ENCODE assay signal across 25 cellular contexts in the genomic region with DNA sequence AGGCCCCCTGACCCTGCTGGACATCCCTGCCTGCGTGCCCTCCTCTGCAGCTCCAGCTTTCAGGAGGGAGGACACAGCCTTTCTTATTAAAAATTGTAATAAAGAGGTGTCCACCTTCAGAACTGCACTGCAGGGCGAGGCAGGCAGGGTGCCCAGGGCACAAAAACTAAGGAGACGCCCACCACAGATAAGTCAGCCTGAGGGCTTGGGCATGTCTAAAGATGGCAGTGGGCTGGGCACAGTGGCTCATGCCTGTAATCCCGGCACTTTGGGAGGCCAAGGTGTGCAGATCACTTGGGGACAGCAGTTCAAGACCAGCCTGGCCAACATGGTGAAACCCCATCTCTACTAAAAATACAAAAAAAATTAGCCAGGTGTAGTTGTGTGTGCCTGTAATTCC. TPM values are rescaled to one million over a fixed set of nuclear protein-coding genes. Genes with fewer than 3 reads are reported as not detected.
DNase-seq lines count a peak whose midpoint lies in the region; ATAC-seq and TF ChIP-seq lines count a peak whose summit lies in the region.
"Had no signal": no experiment of that assay in that cellular context is flagged by ENCODE, and none has a peak within 500 bp of the region (broad histone marks: within the 10 kb centered on the region; RNA-seq: fewer than 3 reads in every experiment).

No MANE protein-coding gene starts in this region.

- no peak overlapping the region for H3K4me3 ChIP-seq in body of pancreas
- H3K4me3 ChIP-seq in neuronal stem cell (ENCODE audit: low read length in 2 of 2): no peak overlapping the region
- H3K4me3 ChIP-seq in stomach: no peak overlapping the region
- H3K4me3 ChIP-seq: BLaER1 treated with 17β-estradiol and CSF1 and Interleukin-3, amounts not matched to agents 10 nM and 100 nM; heart left ventricle; right atrium auricular region; suprapubic skin had no signal

- no peak for ATAC-seq in natural killer cell treated with Interleukin-12 subunit alpha and Interleukin-12 subunit beta and Interleukin-15 and Interleukin-18, amount 100 ng/mL, for 72 hours
- ATAC-seq in natural killer cell (no peak), body of pancreas (no peak), GM21529 (IDR thresholded peaks at IDR 0.05; ENCODE audit: unreplicated experiment) (no peak), HG03139 (IDR thresholded peaks at IDR 0.05; ENCODE audit: unreplicated experiment) (no peak)
- ATAC-seq: activated CD4-positive, alpha-beta T cell treated with anti-CD3 and anti-CD28 coated beads for 36 hours; stimulated activated naive B cell treated with anti-CD40 and anti-IgM and Interleukin-4, amounts not matched to agents 10 μg/mL and 1 μg/mL and 100 μg/mL, for 72 hours had no signal

- H3K9me3 ChIP-seq in body of pancreas (no peaks in the 10 kb centered on the region), neuronal stem cell (replicated peaks in 1 of 2; ENCODE audit: control insufficient read depth in 2 of 2, insufficient read depth in 1 of 2, low read depth in 1 of 2, low read length in 2 of 2) (no peaks in the 10 kb centered on the region), stomach (no peaks in the 10 kb centered on the region)
- H3K9me3 ChIP-seq: BLaER1 treated with 17β-estradiol and CSF1 and Interleukin-3, amounts not matched to agents 10 nM and 100 nM; heart left ventricle; right atrium auricular region; suprapubic skin had no signal

- no peak overlapping the region for H2AK5ac ChIP-seq in neuronal stem cell (ENCODE audit: low read depth, low read length)

- H4K91ac ChIP-seq in neuronal stem cell (ENCODE audit: low read depth, low read length, poor library complexity): no peak overlapping the region

- H3K4me3 Mint-ChIP-seq in natural killer cell treated with Interleukin-12 subunit alpha and Interleukin-12 subunit beta and Interleukin-15 and Interleukin-18, amount 100 ng/mL, for 72 hours: no peak overlapping the region
- H3K4me3 Mint-ChIP-seq in natural killer cell: no peak overlapping the region
- H3K4me3 Mint-ChIP-seq: activated CD4-positive, alpha-beta T cell treated with anti-CD3 and anti-CD28 coated beads for 36 hours; stimulated activated naive B cell treated with anti-CD40 and anti-IgM and Interleukin-4, amounts not matched to agents 10 μg/mL and 1 μg/mL and 100 μg/mL, for 72 hours had no signal

- H3K27ac ChIP-seq in body of pancreas: peak overlapping the region; percentile 84 to 93 (median 88)
- no peak overlapping the region for H3K27ac ChIP-seq in neuronal stem cell (replicated peaks; ENCODE audit: low read length)
- peak overlapping the region in 3 of 5 donors; percentile 70 to 80 (median 79) for H3K27ac ChIP-seq in stomach
- H3K27ac ChIP-seq: BLaER1 treated with 17β-estradiol and CSF1 and Interleukin-3, amounts not matched to agents 10 nM and 100 nM; heart left ventricle; right atrium auricular region; suprapubic skin had no signal

- no peak overlapping the region for H2AFZ ChIP-seq in neuronal stem cell (ENCODE audit: low read length)

- peak overlapping the region; percentile 20 for H3K18ac ChIP-seq in neuronal stem cell (ENCODE audit: low read length)

- H3K79me1 ChIP-seq in neuronal stem cell (ENCODE audit: low read depth, low read length): peaks cover 3% of the 10 kb centered on the region

- peak overlapping the region; percentile 10 for H3K23ac ChIP-seq in neuronal stem cell (ENCODE audit: low read depth, low read length, poor library complexity)

- DNase-seq in natural killer cell treated with Interleukin-12 subunit alpha and Interleukin-12 subunit beta and Interleukin-15 and Interleukin-18, amount 100 ng/mL, for 72 hours (ENCODE audit: low spot score): peak; percentile 29
- DNase-seq in natural killer cell (no peak), body of pancreas (no peak), neuronal stem cell (ENCODE audit: low spot score) (no peak), stomach (no peak)
- DNase-seq in activated CD4-positive, CD25-positive, alpha-beta regulatory T cell treated with anti-CD3 and anti-CD28 coated beads, Interleukin-2, amount 50 U/mL, for 72 hours: no peak
- DNase-seq: activated CD4-positive, alpha-beta T cell treated with anti-CD3 and anti-CD28 coated beads for 36 hours; activated gamma-delta T cell treated with Interleukin-2 at 50 U/mL for 16 hours; DND-41; heart left ventricle; IMR-90; NCI-H1048; NCI-H187 treated with DMSO at 0.1 percent for 48 hours; NCI-H69; nucleus accumbens; RPMI8226; stimulated activated CD4-positive, alpha-beta T cell treated with anti-CD3 and anti-CD28 coated beads, Interleukin-4, amount 100 ng/mL, for 1 hour; stimulated activated naive B cell treated with anti-CD40 and anti-IgM and Interleukin-4, amounts not matched to agents 10 μg/mL and 1 μg/mL and 100 μg/mL, for 72 hours had no signal

- H3K36me3 Mint-ChIP-seq in natural killer cell treated with Interleukin-12 subunit alpha and Interleukin-12 subunit beta and Interleukin-15 and Interleukin-18, amount 100 ng/mL, for 72 hours: no peaks in the 10 kb centered on the region
- H3K36me3 Mint-ChIP-seq in natural killer cell: no peaks in the 10 kb centered on the region

- no peak overlapping the region for H3K27ac Mint-ChIP-seq in natural killer cell treated with Interleukin-12 subunit alpha and Interleukin-12 subunit beta and Interleukin-15 and Interleukin-18, amount 100 ng/mL, for 72 hours
- H3K27ac Mint-ChIP-seq in natural killer cell: no peak overlapping the region
- H3K27ac Mint-ChIP-seq: activated CD4-positive, alpha-beta T cell treated with anti-CD3 and anti-CD28 coated beads for 36 hours had no signal

- H3K4ac ChIP-seq in neuronal stem cell (ENCODE audit: low read length): no peak overlapping the region

- no peak overlapping the region for H3K4me2 ChIP-seq in neuronal stem cell (ENCODE audit: insufficient read depth, low read length, poor library complexity, severe bottlenecking)
- H3K4me2 ChIP-seq: BLaER1 treated with 17β-estradiol and CSF1 and Interleukin-3, amounts not matched to agents 10 nM and 100 nM had no signal

- peak overlapping the region; percentile 6 for H3K14ac ChIP-seq in neuronal stem cell (ENCODE audit: low read length)

- H3K4me1 Mint-ChIP-seq in natural killer cell treated with Interleukin-12 subunit alpha and Interleukin-12 subunit beta and Interleukin-15 and Interleukin-18, amount 100 ng/mL, for 72 hours (ENCODE audit: low read depth in 2 of 2): peaks cover 0 to 5% of the 10 kb centered on the region in 2 donors
- H3K4me1 Mint-ChIP-seq in natural killer cell: peaks cover 0 to 5% of the 10 kb centered on the region in 2 donors

- TF ChIP-seq EP300 in stomach (IDR thresholded peaks at IDR 0.05): no peak

- no peaks in the 10 kb centered on the region for H3K9me3 Mint-ChIP-seq in natural killer cell treated with Interleukin-12 subunit alpha and Interleukin-12 subunit beta and Interleukin-15 and Interleukin-18, amount 100 ng/mL, for 72 hours
- H3K9me3 Mint-ChIP-seq in natural killer cell: no peaks in the 10 kb centered on the region
- H3K9me3 Mint-ChIP-seq: stimulated activated naive B cell treated with anti-CD40 and anti-IgM and Interleukin-4, amounts not matched to agents 10 μg/mL and 1 μg/mL and 100 μg/mL, for 72 hours had no signal

- no peaks in the 10 kb centered on the region for H3K27me3 Mint-ChIP-seq in natural killer cell treated with Interleukin-12 subunit alpha and Interleukin-12 subunit beta and Interleukin-15 and Interleukin-18, amount 100 ng/mL, for 72 hours
- no peaks in the 10 kb centered on the region for H3K27me3 Mint-ChIP-seq in natural killer cell (ENCODE audit: low read depth in 2 of 2)
- H3K27me3 Mint-ChIP-seq: activated CD4-positive, alpha-beta T cell treated with anti-CD3 and anti-CD28 coated beads for 36 hours; stimulated activated naive B cell treated with anti-CD40 and anti-IgM and Interleukin-4, amounts not matched to agents 10 μg/mL and 1 μg/mL and 100 μg/mL, for 72 hours had no signal

- WGBS in body of pancreas, 2 donors: 56 to 72% methylated on average over 3 to 4 of the region's 4 CpGs
- no CpG with 5 or more reads among the region's 4 CpGs for WGBS in neuronal stem cell (ENCODE audit: extremely low coverage in 2 of 2, insufficient read length in 2 of 2, insufficient replicate concordance in 1 of 2), 2 donors
- WGBS in stomach, 5 donors: 35 to 58% (median 37%) methylated on average over 4 of the region's 4 CpGs

- no peaks in the 10 kb centered on the region for H3K27me3 ChIP-seq in body of pancreas
- no peaks in the 10 kb centered on the region for H3K27me3 ChIP-seq in neuronal stem cell (ENCODE audit: control insufficient read depth in 3 of 3, insufficient read depth in 3 of 3, low read depth in 1 of 3, low read length in 3 of 3)
- H3K27me3 ChIP-seq in stomach: no peaks in the 10 kb centered on the region
- H3K27me3 ChIP-seq: BLaER1 treated with 17β-estradiol and CSF1 and Interleukin-3, amounts not matched to agents 10 nM and 100 nM; heart left ventricle; right atrium auricular region; suprapubic skin had no signal

- H2BK12ac ChIP-seq in neuronal stem cell (ENCODE audit: low read length): no peak overlapping the region

- H3K36me3 ChIP-seq in body of pancreas (replicated peaks in 1 of 2; ENCODE audit: insufficient read depth in 1 of 2, low read depth in 2 of 2) (no peaks in the 10 kb centered on the region), neuronal stem cell (replicated peaks in 1 of 2; ENCODE audit: control insufficient read depth in 2 of 2, insufficient read depth in 2 of 2, low read length in 2 of 2) (peaks cover 4 to 14% of the 10 kb centered on the region in 2 donors), stomach (peaks cover 21 to 43% (median 39%) of the 10 kb centered on the region in 4 donors)

- no peak overlapping the region for H4K8ac ChIP-seq in neuronal stem cell (ENCODE audit: low read depth, low read length)

- H2BK15ac ChIP-seq in neuronal stem cell (ENCODE audit: low read length): no peak overlapping the region

- no peak overlapping the region for H3K9ac ChIP-seq in neuronal stem cell (ENCODE audit: low read depth, low read length, poor library complexity)
- H3K9ac ChIP-seq: BLaER1 treated with 17β-estradiol and CSF1 and Interleukin-3, amounts not matched to agents 10 nM and 100 nM had no signal

- H2BK120ac ChIP-seq in neuronal stem cell (ENCODE audit: low read depth, low read length): no peak overlapping the region

- TF ChIP-seq POLR2A in body of pancreas (IDR thresholded peaks at IDR 0.05) (no peak), stomach (IDR thresholded peaks at IDR 0.05) (no peak)

- TF ChIP-seq CTCF in natural killer cell (IDR thresholded peaks at IDR 0.05): no peak
- TF ChIP-seq CTCF in body of pancreas (IDR thresholded peaks at IDR 0.05): no peak
- no peak for TF ChIP-seq CTCF in stomach (IDR thresholded peaks at IDR 0.05)

- peaks cover 29% of the 10 kb centered on the region for H3K4me1 ChIP-seq in body of pancreas
- H3K4me1 ChIP-seq in neuronal stem cell (ENCODE audit: control insufficient read depth in 2 of 2, insufficient read depth in 1 of 2, low read depth in 1 of 2, low read length in 2 of 2): peaks cover 0 to 2% of the 10 kb centered on the region in 2 donors
- H3K4me1 ChIP-seq in stomach: peaks cover 33 to 46% (median 41%) of the 10 kb centered on the region in 4 donors

- intact Hi-C loops in natural killer cell (cut with micrococcal nuclease): no loop called here
- intact Hi-C loops in body of pancreas (cut with DNase I): loop anchor here (10.0 kb wide), 1 partner anchor 200 kb away; no protein-coding TSS in a partner anchor
- intact Hi-C loops in stomach (cut with DNase I; ENCODE audit: low total_unique reads): loop anchor here (5.0 kb wide), 1 partner anchor 203 kb away; no protein-coding TSS in a partner anchor

- H2BK5ac ChIP-seq in neuronal stem cell (ENCODE audit: low read length): no peak overlapping the region

RNA-seq across cellular contexts. Expression of a gene that starts 7.0 kb away (rescaled TPM):
- total RNA-seq in natural killer cell treated with Interleukin-12 subunit alpha and Interleukin-12 subunit beta and Interleukin-15 and Interleukin-18, amount 100 ng/mL, for 72 hours: under 1 TPM; 0.12 to 0.81 TPM
- total RNA-seq in natural killer cell: under 1 TPM; 0.25 to 0.41 (median 0.33) TPM
- total RNA-seq in body of pancreas: under 1 TPM in 1 of 2 donors, not detected in 1; 0.66 TPM
- 0.07 TPM for polyA plus RNA-seq in neuronal stem cell (2013, experiment 1 of 2)
- polyA plus RNA-seq in neuronal stem cell (2013, experiment 2 of 2): 0.11 TPM
- not detected for total RNA-seq in stomach
- under 1 TPM in 2 of 3 donors, not detected in 1; 0.19 to 0.31 TPM for polyA plus RNA-seq in stomach
- total RNA-seq: epithelial cell of proximal tubule, right atrium auricular region, suprapubic skin, ureter had no signal

RNA-seq across cellular contexts. Expression of a gene that starts 11.6 kb away (rescaled TPM):
- 1 to 10 TPM; 1.7 to 4.3 TPM for total RNA-seq in natural killer cell treated with Interleukin-12 subunit alpha and Interleukin-12 subunit beta and Interleukin-15 and Interleukin-18, amount 100 ng/mL, for 72 hours
- total RNA-seq in natural killer cell (1 to 10 TPM in 2 of 3 donors, under 1 TPM in 1; 0.80 to 2.2 (median 1.1) TPM), body of pancreas (1 to 10 TPM; 4.0 to 4.9 TPM), stomach (10 to 100 TPM in 1 of 5 donors, 1 to 10 TPM in 3, not detected in 1; 1.1 to 12.3 (median 1.3) TPM)
- 0.04 TPM for polyA plus RNA-seq in neuronal stem cell (2013, experiment 1 of 2)
- polyA plus RNA-seq in neuronal stem cell (2013, experiment 2 of 2): 0.03 TPM
- 1 to 10 TPM; 1.4 to 2.9 (median 2.4) TPM for polyA plus RNA-seq in stomach

RNA-seq across cellular contexts. Expression of a gene that starts 19.1 kb away (rescaled TPM):
- total RNA-seq in natural killer cell treated with Interleukin-12 subunit alpha and Interleukin-12 subunit beta and Interleukin-15 and Interleukin-18, amount 100 ng/mL, for 72 hours: 10 to 100 TPM; 16.9 to 29.5 TPM
- total RNA-seq in natural killer cell (10 to 100 TPM in 2 of 3 donors, 1 to 10 TPM in 1; 9.7 to 18.1 (median 13.4) TPM), body of pancreas (10 to 100 TPM; 41.8 to 92.3 TPM), stomach (100 to 1,000 TPM in 3 of 5 donors, 10 to 100 TPM in 2; 28.1 to 335 (median 113) TPM)
- 12.9 TPM for polyA plus RNA-seq in neuronal stem cell (2013, experiment 1 of 2)
- polyA plus RNA-seq in neuronal stem cell (2013, experiment 2 of 2): 13.4 TPM
- 10 to 100 TPM; 31.4 to 60.0 (median 51.3) TPM for polyA plus RNA-seq in stomach

RNA-seq across cellular contexts. Expression of a gene that starts 31.0 kb away (rescaled TPM):
- total RNA-seq in natural killer cell treated with Interleukin-12 subunit alpha and Interleukin-12 subunit beta and Interleukin-15 and Interleukin-18, amount 100 ng/mL, for 72 hours: 100 to 1,000 TPM in 1 of 2 donors, 10 to 100 TPM in 1; 45.4 to 123 TPM
- total RNA-seq in natural killer cell (1 to 10 TPM; 4.6 to 5.6 (median 4.7) TPM), body of pancreas (under 1 TPM in 1 of 2 donors, not detected in 1; 0.66 TPM), stomach (10 to 100 TPM in 2 of 5 donors, 1 to 10 TPM in 3; 2.3 to 24.9 (median 4.2) TPM)
- 20.5 TPM for polyA plus RNA-seq in neuronal stem cell (2013, experiment 1 of 2)
- polyA plus RNA-seq in neuronal stem cell (2013, experiment 2 of 2): 19.9 TPM
- 1 to 10 TPM; 2.3 to 8.1 (median 4.9) TPM for polyA plus RNA-seq in stomach
